Comparison of ENCODE assay signal across 19 cellular contexts in genomic region chr17:35236821-35237220, GRCh38. TPM values are rescaled to one million over a fixed set of nuclear protein-coding genes. Genes with fewer than 3 reads are reported as not detected.
A peak's percentile ranks its signal among the peaks of the same experiment; 100 is the strongest.
DNase-seq lines count a peak whose midpoint lies in the region; ATAC-seq and TF ChIP-seq lines count a peak whose summit lies in the region.
"Had no signal": no experiment of that assay in that cellular context is flagged by ENCODE, and none has a peak within 500 bp of the region (broad histone marks: within the 10 kb centered on the region; RNA-seq: fewer than 3 reads in every experiment).

No MANE protein-coding gene starts in this region.

- peaks cover 0 to 7% (median 4%) of the 10 kb centered on the region in 3 donors for H3K4me1 ChIP-seq in esophagus squamous epithelium

- H3K4me1 Mint-ChIP-seq in CD4-positive, alpha-beta T cell (ENCODE audit: low read depth) = peaks cover 78% of the 10 kb centered on the region

- H3K36me3 ChIP-seq in esophagus squamous epithelium = no peaks in the 10 kb centered on the region

- H3K4me3 Mint-ChIP-seq in CD4-positive, alpha-beta T cell = no peak overlapping the region
- H3K4me3 Mint-ChIP-seq: HFFc6 had no signal

- CTCF ChIA-PET in CD4-positive, alpha-beta T cell (lab: Charles Lee) = interaction anchor here (1.1 to 1.7 kb wide), 2 partner anchors 23 to 303 kb away, joined by 3 to 5 read pairs; no protein-coding TSS in a partner anchor

- no peak overlapping the region for H3K4me3 ChIP-seq in esophagus squamous epithelium
- H3K4me3 ChIP-seq: PC-9 had no signal

- peak overlapping the region; percentile 100 for H3K27ac Mint-ChIP-seq in CD4-positive, alpha-beta T cell
- H3K27ac Mint-ChIP-seq: HFFc6 had no signal

- peaks cover 35% of the 10 kb centered on the region for H3K36me3 Mint-ChIP-seq in CD4-positive, alpha-beta T cell (ENCODE audit: low read depth)

- H3K9me3 ChIP-seq in CD4-positive, alpha-beta T cell (ENCODE audit: control insufficient read depth, low read length) = no peaks in the 10 kb centered on the region
- H3K9me3 ChIP-seq in esophagus squamous epithelium = no peaks in the 10 kb centered on the region
- H3K9me3 ChIP-seq: SK-N-SH had no signal

- ATAC-seq in CD4-positive, alpha-beta T cell (ENCODE audit: poor library complexity) = no peak
- ATAC-seq: Right ventricle myocardium inferior had no signal

- POLR2A ChIA-PET in CD4-positive, alpha-beta T cell (lab: Charles Lee) = interaction anchor here (0.9 to 10.9 kb wide), 7 partner anchors 8 to 299 kb away, joined by 3 to 440 read pairs (median 5); partner anchors contain the start of gene SLFN12L

- no peak for TF ChIP-seq CTCF in CD4-positive, alpha-beta T cell (IDR thresholded peaks at IDR 0.05)
- TF ChIP-seq CTCF in esophagus squamous epithelium (IDR thresholded peaks at IDR 0.05) = no peak

- no peak for DNase-seq in CD4-positive, alpha-beta T cell
- DNase-seq in M059J (ENCODE audit: low read depth) (peak; percentile 27), astrocyte of the hippocampus (ENCODE audit: low read depth, low spot score) (peak; percentile 33), renal cortical epithelial cell (ENCODE audit: low read depth) (peak; percentile 74), NCI-H146 treated with DMSO at 0.1 percent for 48 hours (lab: John Stamatoyannopoulos, UW; ENCODE audit: unreplicated experiment) (no peak), esophagus squamous epithelium (lab: John Stamatoyannopoulos, UW) (no peak)
- no peak for DNase-seq in activated CD4-positive, CD25-positive, alpha-beta regulatory T cell treated with anti-CD3 and anti-CD28 coated beads, Interleukin-2, amount 50 U/mL, for 72 hours
- DNase-seq: C1 segment of cervical spinal cord, Calu3, DMS79 treated with DMSO at 0.1 percent for 48 hours, HFFc6, NCI-H1930, NCI-H2171, NCI-H774, PC-9, SK-N-SH had no signal

- peak overlapping the region; percentile 99 for H3K27ac ChIP-seq in CD4-positive, alpha-beta T cell (ENCODE audit: low read depth, low read length)
- no peak overlapping the region for H3K27ac ChIP-seq in esophagus squamous epithelium
- H3K27ac ChIP-seq: PC-9 had no signal

- H3K27me3 ChIP-seq in CD4-positive, alpha-beta T cell (ENCODE audit: control insufficient read depth, insufficient read depth, low read length) = no peaks in the 10 kb centered on the region
- no peaks in the 10 kb centered on the region for H3K27me3 ChIP-seq in esophagus squamous epithelium

- TF ChIP-seq POLR2A in esophagus squamous epithelium (IDR thresholded peaks at IDR 0.05) = no peak

- intact Hi-C loops in CD4-positive, alpha-beta T cell (cut with DNase I, micrococcal nuclease) = loop anchor here in 1 of 2 experiments (2.0 kb wide), 1 partner anchor 16 kb away; no protein-coding TSS in a partner anchor
- intact Hi-C loops in esophagus squamous epithelium (cut with DNase I) = no loop called here

- WGBS in esophagus squamous epithelium, 2 donors = 64 to 90% methylated on average over 5 of the region's 5 CpGs

- no peaks in the 10 kb centered on the region for H3K27me3 Mint-ChIP-seq in CD4-positive, alpha-beta T cell

- peaks cover 3% of the 10 kb centered on the region for H3K9me3 Mint-ChIP-seq in CD4-positive, alpha-beta T cell
- H3K9me3 Mint-ChIP-seq: HFFc6 had no signal

RNA-seq across cellular contexts. Expression of gene SLFN5, which starts 6.1 kb away (rescaled TPM):
- total RNA-seq in CD4-positive, alpha-beta T cell = 10 to 100 TPM; 28.5 to 32.7 TPM
- total RNA-seq in M059J (2014; rRNA removed; shearing (Covaris generic)) = 52.8 and 79.4 TPM in 2 replicates
- total RNA-seq in renal cortical epithelial cell = 67.4 and 82.7 TPM in 2 replicates
- total RNA-seq in esophagus squamous epithelium = 10 to 100 TPM in 2 of 4 donors, 1 to 10 TPM in 2; 7.3 to 20.4 (median 14.0) TPM

RNA-seq across cellular contexts. Expression of gene SLC35G3, which starts 42.6 kb away (rescaled TPM):
- not detected for total RNA-seq in CD4-positive, alpha-beta T cell
- total RNA-seq in M059J (2014; rRNA removed; shearing (Covaris generic)) = not detected in 2 replicates
- total RNA-seq in renal cortical epithelial cell (not detected in 2 replicates), esophagus squamous epithelium (not detected)
- total RNA-seq: Calu3, H4, HFFc6, NCI-H460, PC-9, Right ventricle myocardium inferior had no signal

Comparison
In these comparisons a context has a peak if more than half of its experiments do, and no peak if none do; other contexts are left out.
1. DNase-seq: peak in M059J (single experiment), astrocyte of the hippocampus (single experiment) and renal cortical epithelial cell (single experiment); none in CD4-positive, alpha-beta T cell (0 of 10), NCI-H146 treated with DMSO at 0.1 percent for 48 hours (single experiment), activated CD4-positive, CD25-positive, alpha-beta regulatory T cell treated with anti-CD3 and anti-CD28 coated beads, Interleukin-2, amount 50 U/mL, for 72 hours (single experiment) and esophagus squamous epithelium (single experiment).